ENCODE assay signal across 8 cellular contexts in the genomic region with DNA sequence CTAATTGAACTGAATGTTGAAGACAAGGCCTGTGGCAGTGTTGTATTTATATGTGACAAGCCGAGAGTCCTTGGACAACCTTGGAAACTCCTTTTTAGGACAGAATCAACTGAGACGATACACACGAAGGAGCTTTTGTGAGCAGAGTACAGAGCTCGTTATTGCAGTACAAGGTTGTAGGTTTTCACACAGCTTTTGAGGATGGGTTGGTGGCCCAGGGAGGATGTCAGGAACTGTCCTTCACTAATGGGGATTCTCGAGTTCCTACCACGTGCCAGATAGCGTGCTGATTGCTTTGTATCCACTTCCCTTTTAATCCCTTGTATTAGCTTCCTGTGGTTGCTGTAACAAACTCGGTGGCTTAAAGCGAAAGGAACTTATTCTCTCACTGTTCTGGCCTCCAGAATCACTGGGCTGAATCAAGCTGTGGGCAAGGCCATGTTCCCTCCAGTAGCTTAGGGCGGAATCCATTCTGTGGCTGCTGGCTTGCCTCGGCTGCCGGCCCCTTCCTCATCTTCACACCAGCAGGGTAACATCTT. TPM values are rescaled to one million over a fixed set of nuclear protein-coding genes. Genes with fewer than 3 reads are reported as not detected.
DNase-seq lines count a peak whose midpoint lies in the region; ATAC-seq and TF ChIP-seq lines count a peak whose summit lies in the region.

No MANE protein-coding gene starts in this region.

- peak overlapping the region; percentile 65 for H3K4me3 ChIP-seq in GM12865 (ENCODE audit: low read depth, low read length)
- peak overlapping the region; percentile 17 for H3K4me3 ChIP-seq in KMS-11 (IDR thresholded peaks at IDR 0.05; ENCODE audit: insufficient read depth, low read depth, low read length)

- peaks cover 99% of the 10 kb centered on the region for H3K4me1 ChIP-seq in KMS-11 (ENCODE audit: low read depth, poor library complexity, severe bottlenecking)

- peak overlapping the region; percentile 93 for H3K27ac Mint-ChIP-seq in activated naive CD8-positive, alpha-beta T cell treated with anti-CD3 and anti-CD28 coated beads, Interleukin-2, amount 10 ng/mL, durations not matched to agents 7 days and 5 days

- H3K9ac ChIP-seq in KMS-11: peak overlapping the region; percentile 67

- H3K36me3 ChIP-seq in KMS-11 (ENCODE audit: insufficient read depth): no peaks in the 10 kb centered on the region

- H3K4me1 Mint-ChIP-seq in activated naive CD8-positive, alpha-beta T cell treated with anti-CD3 and anti-CD28 coated beads, Interleukin-2, amount 10 ng/mL, durations not matched to agents 7 days and 5 days: peaks cover 81% of the 10 kb centered on the region

- peak overlapping the region; percentile 94 for H3K4me2 ChIP-seq in KMS-11

- POLR2A ChIA-PET in activated naive CD8-positive, alpha-beta T cell treated with anti-CD3 and anti-CD28 coated beads, Interleukin-2, amount 10 ng/mL, durations not matched to agents 7 days and 5 days (lab: Charles Lee): interaction anchor here (1.1 to 7.6 kb wide), 12 partner anchors 12 to 819 kb away, joined by 3 to 171 read pairs (median 5); a partner anchor contains a TSS

- peaks cover 52% of the 10 kb centered on the region for H3K79me2 ChIP-seq in KMS-11 (ENCODE audit: insufficient read depth, low read depth)

- DNase-seq in GM12865 (ENCODE audit: low read depth): peak; percentile 96
- DNase-seq in activated naive CD8-positive, alpha-beta T cell treated with anti-CD3 and anti-CD28 coated beads, Interleukin-2, amount 10 ng/mL, durations not matched to agents 7 days and 5 days: no peak
- DNase-seq in omental fat pad (ENCODE audit: low spot score): no peak
- no peak for DNase-seq in LoVo (ENCODE audit: low spot score)
- DNase-seq in kidney glomerular epithelial cell (lab: John Stamatoyannopoulos, UW): no peak
- DNase-seq in amniotic stem cell (lab: John Stamatoyannopoulos, UW): no peak

- no peaks in the 10 kb centered on the region for H3K27me3 Mint-ChIP-seq in activated naive CD8-positive, alpha-beta T cell treated with anti-CD3 and anti-CD28 coated beads, Interleukin-2, amount 10 ng/mL, durations not matched to agents 7 days and 5 days

- no peaks in the 10 kb centered on the region for H4K20me1 ChIP-seq in KMS-11 (ENCODE audit: insufficient read depth)

- H3K27ac ChIP-seq in KMS-11: peak overlapping the region; percentile 97

- no peak overlapping the region for H2AFZ ChIP-seq in KMS-11 (ENCODE audit: low read depth)

- H3K9me3 Mint-ChIP-seq in activated naive CD8-positive, alpha-beta T cell treated with anti-CD3 and anti-CD28 coated beads, Interleukin-2, amount 10 ng/mL, durations not matched to agents 7 days and 5 days: no peaks in the 10 kb centered on the region

- H3K27me3 ChIP-seq in KMS-11 (ENCODE audit: insufficient read depth, low read depth): no peaks in the 10 kb centered on the region

- H3K36me3 Mint-ChIP-seq in activated naive CD8-positive, alpha-beta T cell treated with anti-CD3 and anti-CD28 coated beads, Interleukin-2, amount 10 ng/mL, durations not matched to agents 7 days and 5 days: peaks cover 28% of the 10 kb centered on the region

- ATAC-seq in GM21528 (IDR thresholded peaks at IDR 0.05; ENCODE audit: low FRiP score, unreplicated experiment): peak; percentile 40
- peak; percentile 44 for ATAC-seq in activated naive CD8-positive, alpha-beta T cell treated with anti-CD3 and anti-CD28 coated beads, Interleukin-2, amount 10 ng/mL, durations not matched to agents 7 days and 5 days (ENCODE audit: low read depth)
- peak; percentile 7 for ATAC-seq in omental fat pad (ENCODE audit: low FRiP score)

- peak overlapping the region; percentile 81 for H3K4me3 Mint-ChIP-seq in activated naive CD8-positive, alpha-beta T cell treated with anti-CD3 and anti-CD28 coated beads, Interleukin-2, amount 10 ng/mL, durations not matched to agents 7 days and 5 days

- TF ChIP-seq CTCF in GM12865 (IDR thresholded peaks at IDR 0.05; ENCODE audit: insufficient read depth, low read depth, low read length, missing control alignments): no peak
- no peak for TF ChIP-seq CTCF in KMS-11 (conservative IDR thresholded peaks at IDR 0.05; ENCODE audit: low read depth, low read length)
- TF ChIP-seq CTCF in omental fat pad (IDR thresholded peaks at IDR 0.05): no peak

RNA-seq across cellular contexts. Expression of a gene that starts 20.2 kb away (rescaled TPM):
- 100 to 1,000 TPM; 147 to 159 TPM for total RNA-seq in activated naive CD8-positive, alpha-beta T cell treated with anti-CD3 and anti-CD28 coated beads, Interleukin-2, amount 10 ng/mL, durations not matched to agents 7 days and 5 days
- 10 to 100 TPM; 19.6 to 32.2 (median 28.0) TPM for total RNA-seq in omental fat pad

Comparison
In these comparisons a context has a peak if more than half of its experiments do, and no peak if none do; other contexts are left out.
1. RNA of a gene that starts 20.2 kb away (total RNA-seq): 147 to 159 TPM in activated naive CD8-positive, alpha-beta T cell treated with anti-CD3 and anti-CD28 coated beads, Interleukin-2, amount 10 ng/mL, durations not matched to agents 7 days and 5 days; 19.6 to 32.2 TPM in omental fat pad; every median in the first group is over 4 times any median in the second.
2. Peak in every context shown above with its lines, with median percentiles within 50 percentile points of each other: ATAC-seq.